10 cellular contexts compared by ENCODE assay signal in genomic region chr5:111742166-111742565, GRCh38. TPM values are rescaled to one million over a fixed set of nuclear protein-coding genes. Genes with fewer than 3 reads are reported as not detected.
A peak's percentile ranks its signal among the peaks of the same experiment; 100 is the strongest.
DNase-seq lines count a peak whose midpoint lies in the region; ATAC-seq and TF ChIP-seq lines count a peak whose summit lies in the region.
"Had no signal": no experiment of that assay in that cellular context is flagged by ENCODE, and none has a peak within 500 bp of the region (broad histone marks: within the 10 kb centered on the region; RNA-seq: fewer than 3 reads in every experiment).

No MANE protein-coding gene starts in this region.

- H3F3A ChIP-seq in smooth muscle cell (ENCODE audit: low read depth): peaks cover 18% of the 10 kb centered on the region

- ATAC-seq in activated CD4-positive, alpha-beta T cell treated with anti-CD3 and anti-CD28 coated beads for 36 hours: no peak
- ATAC-seq in T-cell (replicated peaks in 1 of 4): no peak
- ATAC-seq in HG03354 (IDR thresholded peaks at IDR 0.05; ENCODE audit: poor library complexity, severe bottlenecking, unreplicated experiment): no peak
- ATAC-seq in HG02884 (IDR thresholded peaks at IDR 0.05; ENCODE audit: unreplicated experiment): no peak

- no peak for TF ChIP-seq CTCF in smooth muscle cell (IDR thresholded peaks at IDR 0.05; ENCODE audit: borderline replicate concordance, insufficient read depth, poor library complexity, severe bottlenecking)

- H3K4me1 Mint-ChIP-seq in activated CD4-positive, alpha-beta T cell treated with anti-CD3 and anti-CD28 coated beads for 36 hours: peaks cover 27% of the 10 kb centered on the region
- H3K4me1 Mint-ChIP-seq in T-cell: peaks cover 4 to 15% (median 13%) of the 10 kb centered on the region in 3 donors

- no peak overlapping the region for H2AFZ ChIP-seq in smooth muscle cell (ENCODE audit: low read depth)

- H3K4me1 ChIP-seq in iPS-20b (ENCODE audit: insufficient read depth, low read length) (peaks cover 52% of the 10 kb centered on the region), smooth muscle cell (ENCODE audit: low read depth) (peaks cover 52% of the 10 kb centered on the region)

- peak overlapping the region; percentile 48 for H3K4me3 Mint-ChIP-seq in activated CD4-positive, alpha-beta T cell treated with anti-CD3 and anti-CD28 coated beads for 36 hours
- H3K4me3 Mint-ChIP-seq in T-cell: peak overlapping the region in 2 of 3 donors; percentile 38 to 59

- peak overlapping the region; percentile 43 for H3K27ac Mint-ChIP-seq in activated CD4-positive, alpha-beta T cell treated with anti-CD3 and anti-CD28 coated beads for 36 hours
- no peak overlapping the region for H3K27ac Mint-ChIP-seq in T-cell

- H3K9ac ChIP-seq in iPS-20b (ENCODE audit: low read depth, low read length) (peak overlapping the region; percentile 23; the same call in 1 of the 2 replicates), smooth muscle cell (ENCODE audit: low read depth) (no peak overlapping the region)

- H3K27ac ChIP-seq in iPS-20b (ENCODE audit: low read length) (peak overlapping the region; percentile 7), smooth muscle cell (ENCODE audit: low read depth) (peak overlapping the region; percentile 86)

- 79% methylated on average over 2 of the region's 2 CpGs for WGBS in smooth muscle cell (ENCODE audit: low lambda C conversion rate)

- H3K4me2 ChIP-seq in smooth muscle cell: peak overlapping the region; percentile 70

- H4K20me1 ChIP-seq in smooth muscle cell (ENCODE audit: low read depth): no peaks in the 10 kb centered on the region

- CTCF ChIA-PET in activated CD4-positive, alpha-beta T cell treated with anti-CD3 and anti-CD28 coated beads for 36 hours (lab: Charles Lee): no interaction called here
- CTCF ChIA-PET in T-cell (lab: Charles Lee): no interaction called here

- H3K27me3 ChIP-seq in iPS-20b (ENCODE audit: insufficient read depth, low read length): no peaks in the 10 kb centered on the region
- no peaks in the 10 kb centered on the region for H3K27me3 ChIP-seq in smooth muscle cell (ENCODE audit: low read depth)

- H3K79me2 ChIP-seq in smooth muscle cell (ENCODE audit: low read depth): peaks cover 67% of the 10 kb centered on the region

- H3K27me3 Mint-ChIP-seq in activated CD4-positive, alpha-beta T cell treated with anti-CD3 and anti-CD28 coated beads for 36 hours: peaks cover 2% of the 10 kb centered on the region
- H3K27me3 Mint-ChIP-seq in T-cell: peaks cover 0 to 5% of the 10 kb centered on the region in 2 donors

- intact Hi-C loops in activated CD4-positive, alpha-beta T cell treated with anti-CD3 and anti-CD28 coated beads for 36 hours (cut with DNase I, micrococcal nuclease): no loop called here

- POLR2A ChIA-PET in activated CD4-positive, alpha-beta T cell treated with anti-CD3 and anti-CD28 coated beads for 36 hours (lab: Charles Lee): interaction anchor here (0.5 kb wide), 1 partner anchor 9 kb away, joined by 5 read pairs; no protein-coding TSS in a partner anchor
- POLR2A ChIA-PET in T-cell (lab: Charles Lee): no interaction called here

- H3K9me3 ChIP-seq in iPS-20b (ENCODE audit: insufficient read depth, low read depth, low read length) (no peaks in the 10 kb centered on the region), smooth muscle cell (replicated peaks; ENCODE audit: low read depth) (no peaks in the 10 kb centered on the region)

- no peak for DNase-seq in activated CD4-positive, alpha-beta T cell treated with anti-CD3 and anti-CD28 coated beads for 36 hours
- no peak for DNase-seq in activated CD4-positive, alpha-beta T cell treated with anti-CD3 and anti-CD28 coated beads for 4 hours
- no peak for DNase-seq in T-cell
- no peak for DNase-seq in smooth muscle cell (lab: John Stamatoyannopoulos, UW; ENCODE audit: unreplicated experiment)
- DNase-seq in NCI-H510A (lab: John Stamatoyannopoulos, UW): no peak
- DNase-seq: activated CD4-positive, CD25-positive, alpha-beta regulatory T cell treated with anti-CD3 and anti-CD28 coated beads, Interleukin-2, amount 50 U/mL, for 72 hours; NCI-H1417 treated with DMSO at 0.1 percent for 48 hours had no signal

- H3K9me3 Mint-ChIP-seq in activated CD4-positive, alpha-beta T cell treated with anti-CD3 and anti-CD28 coated beads for 36 hours (ENCODE audit: low read depth): no peaks in the 10 kb centered on the region
- H3K9me3 Mint-ChIP-seq in T-cell: no peaks in the 10 kb centered on the region

- no peaks in the 10 kb centered on the region for H3K36me3 Mint-ChIP-seq in activated CD4-positive, alpha-beta T cell treated with anti-CD3 and anti-CD28 coated beads for 36 hours (ENCODE audit: low read depth)
- no peaks in the 10 kb centered on the region for H3K36me3 Mint-ChIP-seq in T-cell

- H3K36me3 ChIP-seq in iPS-20b (ENCODE audit: insufficient read depth, low read depth, low read length): peaks cover 5% of the 10 kb centered on the region; the same call in 1 of the 2 replicates
- H3K36me3 ChIP-seq in smooth muscle cell (ENCODE audit: low read depth): no peaks in the 10 kb centered on the region

- H3K4me3 ChIP-seq in iPS-20b (ENCODE audit: low read length) (no peak overlapping the region), smooth muscle cell (no peak overlapping the region)

RNA-seq across cellular contexts. Expression of gene NREP, which starts 14.8 kb away (rescaled TPM):
- total RNA-seq in activated CD4-positive, alpha-beta T cell treated with anti-CD3 and anti-CD28 coated beads for 36 hours: 10 to 100 TPM; 19.3 to 19.7 TPM
- total RNA-seq in T-cell (1 to 10 TPM; 2.1 to 9.0 (median 4.6) TPM), smooth muscle cell (270 and 306 TPM in 2 replicates)
- 166 and 191 TPM in 2 replicates for polyA plus RNA-seq in smooth muscle cell

Comparison
In these comparisons a context has a peak if more than half of its experiments do, and no peak if none do; other contexts are left out.
1. RNA of gene NREP, which starts 14.8 kb away (total RNA-seq): 270 to 306 TPM in smooth muscle cell; 19.3 to 19.7 TPM in activated CD4-positive, alpha-beta T cell treated with anti-CD3 and anti-CD28 coated beads for 36 hours and 2.1 to 9.0 TPM in T-cell; every median in the first group is over 10 times any median in the second.